In the genomic region with DNA sequence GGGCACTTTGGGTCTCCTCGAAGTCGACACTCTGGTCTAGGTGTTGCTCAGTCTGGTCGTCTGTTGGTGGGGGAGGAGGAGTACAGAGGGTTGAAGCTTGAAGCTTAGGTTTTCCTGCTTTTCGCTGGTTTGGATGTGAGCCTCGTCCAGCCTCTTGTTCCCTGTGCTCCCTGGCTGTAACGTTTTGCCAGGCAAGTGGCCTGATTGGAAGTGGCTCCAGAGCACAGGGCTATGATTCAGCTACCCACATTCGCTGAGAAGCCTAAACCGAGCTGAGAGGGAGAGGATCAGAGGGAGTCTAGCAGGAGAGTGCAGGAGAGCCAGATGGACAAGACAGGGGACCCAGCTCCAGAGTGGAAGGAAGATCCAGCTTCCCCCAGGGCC, we compare ENCODE assay signal across 12 cellular contexts. TPM values are rescaled to one million over a fixed set of nuclear protein-coding genes. Genes with fewer than 3 reads are reported as not detected.
A peak's percentile ranks its signal among the peaks of the same experiment; 100 is the strongest.
DNase-seq lines count a peak whose midpoint lies in the region; ATAC-seq and TF ChIP-seq lines count a peak whose summit lies in the region.
"Had no signal": no experiment of that assay in that cellular context is flagged by ENCODE, and none has a peak within 500 bp of the region (broad histone marks: within the 10 kb centered on the region; RNA-seq: fewer than 3 reads in every experiment).

No MANE protein-coding gene starts in this region.

- no peak for TF ChIP-seq CTCF in fibroblast of mammary gland (conservative IDR thresholded peaks at IDR 0.05; ENCODE audit: control insufficient read depth, insufficient read depth, low read depth, low read length)

- H3K4me3 ChIP-seq in fibroblast of mammary gland (ENCODE audit: control insufficient read depth, low read depth, low read length), result peak overlapping the region; percentile 27
- H3K4me3 ChIP-seq: vagina had no signal

- intact Hi-C loops in sciatic nerve (cut with DNase I), result no loop called here

- DNase-seq in Daoy (ENCODE audit: low read depth) (peak; percentile 87), NCI-H524 treated with DMSO at 0.1 percent for 48 hours (lab: John Stamatoyannopoulos, UW) (peak; percentile 18), fibroblast of mammary gland (ENCODE audit: low read depth) (peak; percentile 88), sciatic nerve (ENCODE audit: low spot score) (no peak), T-helper 1 cell (no peak), hypothalamus (lab: John Stamatoyannopoulos, UW) (no peak)
- DNase-seq: activated CD4-positive, alpha-beta T cell treated with anti-CD3 and anti-CD28 coated beads for 1 hour; NCI-H2107; SW 1271 had no signal

- ATAC-seq in sciatic nerve, result peak; percentile 13
- no peak for ATAC-seq in GM21367 (IDR thresholded peaks at IDR 0.05; ENCODE audit: unreplicated experiment)
- ATAC-seq in GM18858 (IDR thresholded peaks at IDR 0.05; ENCODE audit: unreplicated experiment), result no peak

RNA-seq across cellular contexts. Expression of gene HOXC10, which starts 6.1 kb away (rescaled TPM):
- total RNA-seq in Daoy (2014; rRNA removed; shearing (Covaris generic)), result 5.3 and 18.7 TPM in 2 replicates
- total RNA-seq in sciatic nerve, result 17.2 TPM
- total RNA-seq: vagina had no signal

RNA-seq across cellular contexts. Expression of gene HOXC9, which starts 8.9 kb away (rescaled TPM):
- total RNA-seq in Daoy (2014; rRNA removed; shearing (Covaris generic)), result 7.3 and 12.6 TPM in 2 replicates
- 10.2 TPM for total RNA-seq in sciatic nerve
- total RNA-seq: vagina had no signal

RNA-seq across cellular contexts. Expression of gene HOTAIR, which starts 16.3 kb away (rescaled TPM):
- 1.5 and 2.2 TPM in 2 replicates for total RNA-seq in Daoy (2014; rRNA removed; shearing (Covaris generic))
- 4.0 TPM for total RNA-seq in sciatic nerve
- total RNA-seq: vagina had no signal

RNA-seq across cellular contexts. Expression of gene HOXC8, which starts 17.7 kb away (rescaled TPM):
- 1.4 and 1.9 TPM in 2 replicates for total RNA-seq in Daoy (2014; rRNA removed; shearing (Covaris generic))
- total RNA-seq in sciatic nerve, result 7.0 TPM
- total RNA-seq: vagina had no signal

RNA-seq across cellular contexts. Expression of gene HOXC11, which starts 18.1 kb away (rescaled TPM):
- 1.5 and 2.6 TPM in 2 replicates for total RNA-seq in Daoy (2014; rRNA removed; shearing (Covaris generic))
- 1.2 TPM for total RNA-seq in sciatic nerve
- total RNA-seq: vagina had no signal

Comparison
In these comparisons a context has a peak if more than half of its experiments do, and no peak if none do; other contexts are left out.
1. DNase-seq: peak in Daoy (single experiment), NCI-H524 treated with DMSO at 0.1 percent for 48 hours (single experiment) and fibroblast of mammary gland (single experiment); none in sciatic nerve (single experiment), T-helper 1 cell (0 of 5) and hypothalamus (0 of 51).